8 cellular contexts compared by ENCODE assay signal in genomic region chr19:45076029-45076850, GRCh38. TPM values are rescaled to one million over a fixed set of nuclear protein-coding genes. Genes with fewer than 3 reads are reported as not detected.
DNase-seq lines count a peak whose midpoint lies in the region; ATAC-seq, FAIRE-seq and TF ChIP-seq lines count a peak whose summit lies in the region.

Gene ZNF296 (minus strand): TSS chr19:45076478. CDS start chr19:45076373, 105 bp downstream.

- H3K27ac Mint-ChIP-seq in stimulated activated effector memory CD8-positive, alpha-beta T cell treated with anti-CD3 and anti-CD28 coated beads, Interleukin-12 subunit alpha, Interleukin-12 subunit beta, amount 100 ng/mL, for 72 hours = peak within 1 kb of the TSS; percentile 78

- TSS peak; percentile 31 for BruUV-seq in endothelial cell of umbilical vein (replicated peaks; lab: Mats Ljungman, UMichigan)

- peak within 1 kb of the TSS; percentile 58 for H3K9ac ChIP-seq in endothelial cell of umbilical vein (replicated peaks; ENCODE audit: extremely low read depth, insufficient read depth, low read length)
- H3K9ac ChIP-seq in mucosa of stomach (ENCODE audit: low read length) = peak within 1 kb of the TSS; percentile 64

- no peak for TF ChIP-seq CTCF in endothelial cell of umbilical vein (IDR thresholded peaks at IDR 0.05; ENCODE audit: extremely low read depth in 1 of 2, insufficient read depth in 1 of 2, low read depth in 1 of 2, low read length in 2 of 2)

- peak within 1 kb of the TSS; percentile 18 to 37 (median 33) for H3K4me3 ChIP-seq in endothelial cell of umbilical vein (replicated peaks in 1 of 3; ENCODE audit: insufficient read depth in 1 of 3, low read depth in 1 of 3, low read length in 3 of 3)
- H3K4me3 ChIP-seq in mucosa of stomach (ENCODE audit: low read length) = peak within 1 kb of the TSS; percentile 56

- peak within 1 kb of the TSS; percentile 84 for H2AFZ ChIP-seq in endothelial cell of umbilical vein (ENCODE audit: low read depth, low read length)

- H3K9me1 ChIP-seq in endothelial cell of umbilical vein (replicated peaks; ENCODE audit: control insufficient read depth, extremely low read depth, insufficient read depth, low read length) = no peaks in the 10 kb centered on the region

- peaks cover 43% of the 10 kb centered on the region for H3K4me1 Mint-ChIP-seq in stimulated activated effector memory CD8-positive, alpha-beta T cell treated with anti-CD3 and anti-CD28 coated beads, Interleukin-12 subunit alpha, Interleukin-12 subunit beta, amount 100 ng/mL, for 72 hours

- peak; percentile 47 for TF ChIP-seq POLR2A in endothelial cell of umbilical vein (IDR thresholded peaks at IDR 0.05; ENCODE audit: low read depth, low read length)

- peaks cover 16% of the 10 kb centered on the region for H3K4me1 ChIP-seq in endothelial cell of umbilical vein (ENCODE audit: control insufficient read depth, extremely low read depth, insufficient read depth, low read length)
- peaks cover 43% of the 10 kb centered on the region for H3K4me1 ChIP-seq in mucosa of stomach (ENCODE audit: control insufficient read depth, insufficient read depth, low read length)

- H3K4me3 Mint-ChIP-seq in stimulated activated effector memory CD8-positive, alpha-beta T cell treated with anti-CD3 and anti-CD28 coated beads, Interleukin-12 subunit alpha, Interleukin-12 subunit beta, amount 100 ng/mL, for 72 hours = peak within 1 kb of the TSS; percentile 99

- H3K9me3 ChIP-seq in endothelial cell of umbilical vein (replicated peaks; ENCODE audit: control insufficient read depth, insufficient read depth, low read length) (no peaks in the 10 kb centered on the region), mucosa of stomach (ENCODE audit: control insufficient read depth, low read length) (no peaks in the 10 kb centered on the region)

- dilution Hi-C loops in endothelial cell of umbilical vein (cut with MboI; ENCODE audit: extremely low pct_ligation_motif_present, low sequenced_read_pairs) = no loop called here

- POLR2A ChIA-PET in endothelial cell of umbilical vein (lab: Charles Lee) = no interaction called here

- intact Hi-C loops in endothelial cell of umbilical vein (cut with micrococcal nuclease) = loop anchor here (5.0 kb wide), 1 partner anchor 39 kb away; the partner anchor contains the start of gene CLASRP

- CTCF ChIA-PET in endothelial cell of umbilical vein (lab: Charles Lee) = interaction anchor here (2.5 kb wide), 1 partner anchor 17 kb away, joined by 9 read pairs; no protein-coding TSS in a partner anchor

- H3K27me3 ChIP-seq in endothelial cell of umbilical vein (ENCODE audit: control insufficient read depth in 2 of 2, insufficient read depth in 2 of 2, low read length in 2 of 2) = no peaks in the 10 kb centered on the region
- H3K27me3 ChIP-seq in mucosa of stomach (ENCODE audit: control insufficient read depth, insufficient read depth, low read length) = no peaks in the 10 kb centered on the region

- H3K4me2 ChIP-seq in endothelial cell of umbilical vein (ENCODE audit: insufficient read depth, low read length) = peak within 1 kb of the TSS; percentile 83

- no peaks in the 10 kb centered on the region for H3K9me3 Mint-ChIP-seq in stimulated activated effector memory CD8-positive, alpha-beta T cell treated with anti-CD3 and anti-CD28 coated beads, Interleukin-12 subunit alpha, Interleukin-12 subunit beta, amount 100 ng/mL, for 72 hours

- H3K36me3 ChIP-seq in endothelial cell of umbilical vein (ENCODE audit: control insufficient read depth in 2 of 2, extremely low read depth in 1 of 2, insufficient read depth in 2 of 2, low read length in 2 of 2) (no peaks in the 10 kb centered on the region), mucosa of stomach (ENCODE audit: control insufficient read depth, insufficient read depth, low read length) (no peaks in the 10 kb centered on the region)

- no peaks in the 10 kb centered on the region for H4K20me1 ChIP-seq in endothelial cell of umbilical vein (replicated peaks; ENCODE audit: control insufficient read depth, extremely low read depth, insufficient read depth, low read length)

- peaks cover 21% of the 10 kb centered on the region for H3K79me2 ChIP-seq in endothelial cell of umbilical vein (ENCODE audit: control insufficient read depth, insufficient read depth, low read length)

- peak; percentile 80 for FAIRE-seq in endothelial cell of umbilical vein (lab: Jason Lieb, UNC)

- peaks cover 41% of the 10 kb centered on the region for H3K36me3 Mint-ChIP-seq in stimulated activated effector memory CD8-positive, alpha-beta T cell treated with anti-CD3 and anti-CD28 coated beads, Interleukin-12 subunit alpha, Interleukin-12 subunit beta, amount 100 ng/mL, for 72 hours

- DNase-seq in SIG-M5 treated with dmso at 0.1 percent for 504 hours (lab: John Stamatoyannopoulos, UW; ENCODE audit: unreplicated experiment) (peak; percentile 65), SIG-M5 (lab: John Stamatoyannopoulos, UW) (no peak), NCI-H69 (lab: John Stamatoyannopoulos, UW) (peak; percentile 95), endothelial cell of umbilical vein (ENCODE audit: low read depth, low spot score) (peak; percentile 44)
- peak; percentile 92 for DNase-seq in activated CD8-positive, alpha-beta memory T cell treated with anti-CD3 and anti-CD28 coated beads for 24 hours
- peak; percentile 68 to 90 for DNase-seq in stimulated activated effector memory CD8-positive, alpha-beta T cell treated with anti-CD3 and anti-CD28 coated beads, Interleukin-12 subunit alpha, Interleukin-12 subunit beta, amount 100 ng/mL, for 72 hours (ENCODE audit: low spot score in 2 of 2)

- peak; percentile 35 for ATAC-seq in HG03025 (IDR thresholded peaks at IDR 0.05; ENCODE audit: low FRiP score, unreplicated experiment)
- ATAC-seq in stimulated activated effector memory CD8-positive, alpha-beta T cell treated with anti-CD3 and anti-CD28 coated beads, Interleukin-12 subunit alpha, Interleukin-12 subunit beta, amount 100 ng/mL, for 72 hours = peak; percentile 83

- H3K27ac ChIP-seq in endothelial cell of umbilical vein (ENCODE audit: insufficient read depth, low read depth, low read length) = peak within 1 kb of the TSS; percentile 29

TF ChIP-seq in endothelial cell of umbilical vein, 7 proteins besides CTCF, POLR2A, EP300 and RAD21:
- TF ChIP-seq JUN (IDR thresholded peaks at IDR 0.05; ENCODE audit: borderline replicate concordance, insufficient read depth, insufficient read length, low read depth) = no peak
- TF ChIP-seq POLR2AphosphoS5 (IDR thresholded peaks at IDR 0.05; ENCODE audit: insufficient read depth, low read depth, low read length) = peak; percentile 77
- TF ChIP-seq MYC (IDR thresholded peaks at IDR 0.05; ENCODE audit: low read depth, low read length) = no peak

RNA-seq across cellular contexts. Expression of gene ZNF296, which starts in this region (rescaled TPM):
- total RNA-seq in endothelial cell of umbilical vein = 1.8 and 2.1 TPM in 2 replicates
- polyA plus RNA-seq in endothelial cell of umbilical vein = 0.35 and 0.46 TPM in 2 replicates
- 0.12 and 0.16 TPM in 2 replicates for polyA plus RNA-seq in endothelial cell of umbilical vein (2011; cell fraction: cytosol; rRNA removed)
- 0.26 and 0.34 TPM in 2 replicates for polyA plus RNA-seq in endothelial cell of umbilical vein (2011; cell fraction: nucleus; rRNA removed)
- polyA plus RNA-seq in endothelial cell of umbilical vein (2012) = 0.94 and 1.3 TPM in 2 replicates
- 0.17 TPM in 1 of 2 replicates, not detected in the other for polyA minus RNA-seq in endothelial cell of umbilical vein
- 3.0 TPM for polyA minus RNA-seq in endothelial cell of umbilical vein (2011; cell fraction: cytosol; rRNA and poly(A)+ RNA removed)
- polyA minus RNA-seq in endothelial cell of umbilical vein (2011; cell fraction: nucleus; rRNA and poly(A)+ RNA removed) = 0.38 TPM in 1 of 2 replicates, not detected in the other
